Comparison of ENCODE assay signal across 7 cellular contexts in genomic region chr12:113221997-113222729, GRCh38. TPM values are rescaled to one million over a fixed set of nuclear protein-coding genes. Genes with fewer than 3 reads are reported as not detected.
DNase-seq lines count a peak whose midpoint lies in the region; ATAC-seq and TF ChIP-seq lines count a peak whose summit lies in the region.

No MANE protein-coding gene starts in this region.

- DNase-seq in HCT116 (ENCODE audit: low read depth, low spot score) = no peak
- peak in 5 of 34 experiments; percentile 4 to 24 (median 14) for DNase-seq in T-cell
- no peak for DNase-seq in prostate gland (ENCODE audit: low spot score)

- H3K27ac ChIP-seq in HCT116 (ENCODE audit: low read depth, low read length) (peak overlapping the region; percentile 69), esophagus (ENCODE audit: low read depth in 2 of 2, low read length in 1 of 2) (peak overlapping the region; percentile 88 to 94), prostate gland (peak overlapping the region; percentile 91 to 92)

- H2AFZ ChIP-seq in HCT116 (ENCODE audit: low read depth, low read length, poor library complexity, severe bottlenecking) = no peak overlapping the region

- H3K27me3 ChIP-seq in HCT116 (ENCODE audit: insufficient read depth, low read length) (no peaks in the 10 kb centered on the region), esophagus (ENCODE audit: control insufficient read depth in 1 of 2, insufficient read depth in 2 of 2, low read length in 2 of 2) (no peaks in the 10 kb centered on the region), prostate gland (replicated peaks; ENCODE audit: insufficient read depth) (no peaks in the 10 kb centered on the region)

- no peak for TF ChIP-seq POLR2A in HCT116 (IDR thresholded peaks at IDR 0.05; ENCODE audit: borderline replicate concordance, extremely low read depth, insufficient read depth, insufficient read length)
- TF ChIP-seq POLR2A in prostate gland (IDR thresholded peaks at IDR 0.05) = no peak

- peaks cover under 1% of the 10 kb centered on the region for H3K36me3 Mint-ChIP-seq in T-cell

- H3K9me2 ChIP-seq in HCT116 (ENCODE audit: insufficient read depth) = no peaks in the 10 kb centered on the region

- ATAC-seq in HCT116 = no peak
- ATAC-seq in T-cell (replicated peaks in 1 of 4) = no peak
- no peak for ATAC-seq in GM19328 (IDR thresholded peaks at IDR 0.05; ENCODE audit: unreplicated experiment)
- ATAC-seq in GM19324 (IDR thresholded peaks at IDR 0.05; ENCODE audit: low FRiP score, unreplicated experiment) = no peak
- no peak for ATAC-seq in GM21529 (IDR thresholded peaks at IDR 0.05; ENCODE audit: unreplicated experiment)

- WGBS in esophagus, 2 donors = 13 to 18% methylated on average over 12 of the region's 12 CpGs
- 12% methylated on average over 11 of the region's 12 CpGs for WGBS in prostate gland

- no peaks in the 10 kb centered on the region for H3K27me3 Mint-ChIP-seq in T-cell

- peak overlapping the region; percentile 88 to 93 for H3K27ac Mint-ChIP-seq in T-cell

- H3K36me3 ChIP-seq in HCT116 (ENCODE audit: control insufficient read depth in 1 of 2, insufficient read depth in 2 of 2, low read length in 2 of 2) (no peaks in the 10 kb centered on the region), esophagus (ENCODE audit: control insufficient read depth in 2 of 2, insufficient read depth in 2 of 2, low read length in 1 of 2) (peaks cover 0 to 5% of the 10 kb centered on the region in 2 donors), prostate gland (no peaks in the 10 kb centered on the region)

- intact Hi-C loops in HCT116 (cut with micrococcal nuclease) = no loop called here
- intact Hi-C loops in prostate gland (cut with DNase I) = loop anchor here (2.0 to 10.0 kb wide), 2 partner anchors 37 to 113 kb away; partner anchors contain the start of genes DDX54, RITA1 and SLC8B1

- POLR2A ChIA-PET in HCT116 (lab: Charles Lee) (interaction anchor here (0.6 to 1.9 kb wide), 11 partner anchors 8 to 228 kb away, joined by 3 to 7 read pairs (median 4); partner anchors contain the start of genes DDX54, RITA1 and SLC8B1), T-cell (lab: Charles Lee) (interaction anchor here (0.6 to 1.0 kb wide), 6 partner anchors 12 to 1097 kb away, joined by 3 to 10 read pairs (median 4); partner anchors contain the start of genes DDX54 (in 1 of the 2), RITA1 (in 1 of the 2) and TRAFD1 (in 1 of the 2))

- H4K20me1 ChIP-seq in HCT116 (ENCODE audit: insufficient read depth) = no peaks in the 10 kb centered on the region

- H3K9me3 ChIP-seq in HCT116 (ENCODE audit: control insufficient read depth in 1 of 2, insufficient read depth in 1 of 2, low read depth in 1 of 2, low read length in 2 of 2) = no peaks in the 10 kb centered on the region
- H3K9me3 ChIP-seq in esophagus (ENCODE audit: control insufficient read depth in 2 of 2, insufficient read depth in 1 of 2, low read depth in 1 of 2, low read length in 1 of 2) = no peaks in the 10 kb centered on the region
- no peaks in the 10 kb centered on the region for H3K9me3 ChIP-seq in prostate gland

- H3K4me1 Mint-ChIP-seq in T-cell = peaks cover 34 to 44% (median 39%) of the 10 kb centered on the region in 3 donors

- TSS peak; percentile 68 for BruUV-seq in HCT116 (replicated peaks; lab: Mats Ljungman, UMichigan)

- H3K4me1 ChIP-seq in HCT116 (ENCODE audit: control insufficient read depth in 1 of 2, insufficient read depth in 2 of 2, low read length in 2 of 2) (peaks cover 18 to 27% of the 10 kb centered on the region in 2 experiments; a peak in 3 of 4 replicates), esophagus (ENCODE audit: control insufficient read depth in 2 of 2, insufficient read depth in 2 of 2, low read length in 1 of 2) (peaks cover 0 to 2% of the 10 kb centered on the region in 2 donors), prostate gland (replicated peaks) (no peaks in the 10 kb centered on the region)

- H3K9ac ChIP-seq in HCT116 (ENCODE audit: low read length) = peak overlapping the region; percentile 85

- H3K4me3 ChIP-seq in HCT116 (replicated peaks in 1 of 2; ENCODE audit: low read depth in 1 of 2, low read length in 2 of 2) (peak overlapping the region; percentile 64 to 89), esophagus (ENCODE audit: low read depth in 1 of 2, low read length in 2 of 2) (peak overlapping the region; percentile 61 to 93), prostate gland (peak overlapping the region; percentile 97 to 98)

- H3K79me2 ChIP-seq in HCT116 (ENCODE audit: insufficient read depth, low read length) = peaks cover 24% of the 10 kb centered on the region

- CTCF ChIA-PET in HCT116 (lab: Charles Lee) (no interaction called here), T-cell (lab: Charles Lee) (interaction anchor here (0.5 to 1.5 kb wide), 11 partner anchors 11 to 229 kb away, joined by 3 to 11 read pairs (median 4); no protein-coding TSS in a partner anchor)

- H3K4me3 Mint-ChIP-seq in T-cell = peak overlapping the region; percentile 89 to 90 (median 89)

- RAD21 ChIA-PET in HCT116 (lab: Charles Lee; ENCODE audit: low non-redundant PET in 1 of 2, low total read pairs in 2 of 2, uncharacterized antibody in 2 of 2, unreplicated experiment in 2 of 2) = no interaction called here

- TF ChIP-seq CTCF in HCT116 (IDR thresholded peaks at IDR 0.05 in 2 of 3, conservative IDR thresholded peaks at IDR 0.05 in 1 of 3; ENCODE audit: borderline replicate concordance in 1 of 3, insufficient read depth in 1 of 3, low read depth in 2 of 3, low read length in 2 of 3) = no peak
- TF ChIP-seq CTCF in prostate gland (IDR thresholded peaks at IDR 0.05) = no peak

- H3K4me2 ChIP-seq in HCT116 (ENCODE audit: low read length) = peak overlapping the region; percentile 97

- no peaks in the 10 kb centered on the region for H3K9me3 Mint-ChIP-seq in T-cell

- no peak for TF ChIP-seq RAD21 in HCT116 (IDR thresholded peaks at IDR 0.05; ENCODE audit: low read depth)

TF ChIP-seq in HCT116, 20 proteins besides CTCF, POLR2A, EP300 and RAD21:
- TF ChIP-seq POLR2AphosphoS5 (IDR thresholded peaks at IDR 0.05; ENCODE audit: low read depth, low read length) = no peak
- no peak for TF ChIP-seq TCF7L2 (IDR thresholded peaks at IDR 0.05; ENCODE audit: borderline replicate concordance, extremely low read depth, insufficient read depth, insufficient read length)
- TF ChIP-seq YY1 (IDR thresholded peaks at IDR 0.05; ENCODE audit: extremely low read depth, insufficient replicate concordance, low read depth, low read length) = no peak
- peak; percentile 7; the same call in 1 of the 2 replicates for TF ChIP-seq MAX (IDR thresholded peaks at IDR 0.05)
- no peak for TF ChIP-seq EZH2phosphoT487 (IDR thresholded peaks at IDR 0.05; ENCODE audit: borderline replicate concordance)
- TF ChIP-seq SP1 (IDR thresholded peaks at IDR 0.05; ENCODE audit: low read depth) = no peak

RNA-seq across cellular contexts. Expression of gene TPCN1, which starts 0.9 kb away (rescaled TPM):
- total RNA-seq in HCT116 (2021; ENCODE audit: unreplicated experiment) (29.7 TPM), T-cell (10 to 100 TPM; 58.8 to 81.6 (median 73.5) TPM), prostate gland (10 to 100 TPM; 52.6 to 65.3 TPM)
- polyA plus RNA-seq in HCT116 (2012) = 23.5 and 29.4 TPM in 2 replicates
- 10 to 100 TPM; 30.9 to 57.6 TPM for polyA plus RNA-seq in esophagus

RNA-seq across cellular contexts. Expression of gene RITA1, which starts 36.6 kb away (rescaled TPM):
- total RNA-seq in HCT116 (2021; ENCODE audit: unreplicated experiment) = 20.7 TPM
- polyA plus RNA-seq in HCT116 (2012) = 14.2 and 15.8 TPM in 2 replicates
- total RNA-seq in T-cell = 10 to 100 TPM in 3 of 5 donors, 1 to 10 TPM in 2; 7.8 to 17.8 (median 13.8) TPM
- polyA plus RNA-seq in esophagus = 10 to 100 TPM in 1 of 2 donors, 1 to 10 TPM in 1; 6.8 to 14.6 TPM
- 10 to 100 TPM; 29.0 to 39.7 TPM for total RNA-seq in prostate gland

RNA-seq across cellular contexts. Expression of gene DDX54, which starts 36.9 kb away (rescaled TPM):
- 110 TPM for total RNA-seq in HCT116 (2021; ENCODE audit: unreplicated experiment)
- polyA plus RNA-seq in HCT116 (2012) = 69.3 and 81.2 TPM in 2 replicates
- 10 to 100 TPM; 86.1 to 100.0 (median 88.0) TPM for total RNA-seq in T-cell
- polyA plus RNA-seq in esophagus = 10 to 100 TPM; 34.3 to 49.1 TPM
- total RNA-seq in prostate gland = 100 to 1,000 TPM in 1 of 2 donors, 10 to 100 TPM in 1; 66.3 to 119 TPM
